8 cellular contexts compared by ENCODE assay signal in genomic region chr14:21269252-21270046, GRCh38. TPM values are rescaled to one million over a fixed set of nuclear protein-coding genes. Genes with fewer than 3 reads are reported as not detected.
A peak's percentile ranks its signal among the peaks of the same experiment; 100 is the strongest.
DNase-seq lines count a peak whose midpoint lies in the region; ATAC-seq and TF ChIP-seq lines count a peak whose summit lies in the region.

Gene HNRNPC (minus strand): TSS chr14:21269442. CDS start chr14:21234193, 35,249 bp downstream.

- CTCF ChIA-PET in PC-3 (lab: Charles Lee), result no interaction called here

- H3K36me3 ChIP-seq in PC-3 (ENCODE audit: low read depth, low read length), result peaks cover 40% of the 10 kb centered on the region

- intact Hi-C loops in PC-3 (cut with micrococcal nuclease), result loop anchor here (10.0 kb wide), 1 partner anchor 115 kb away; the partner anchor contains the start of gene SUPT16H

- no peak for TF ChIP-seq EP300 in Ishikawa (IDR thresholded peaks at IDR 0.05; ENCODE audit: borderline replicate concordance)

- DNase-seq in DMS114 treated with DMSO at 0.1 percent for 48 hours (lab: John Stamatoyannopoulos, UW; ENCODE audit: unreplicated experiment) (peak; percentile 98), PC-3 (peak; percentile 100), activated T-cell treated with anti-CD3 and anti-CD28 coated beads for 48 hours (ENCODE audit: low read depth) (peak; percentile 100), epithelial cell of esophagus (ENCODE audit: low read depth) (peak; percentile 100)
- peak; percentile 100 for DNase-seq in stimulated activated CD8-positive, alpha-beta memory T cell treated with anti-CD3 and anti-CD28 coated beads, Interleukin-4, amount 100 ng/mL, for 1 hour (ENCODE audit: low read depth in 2 of 2, low spot score in 1 of 2)

- no TSS peak for BruUV-seq in PC-3 (replicated peaks; lab: Mats Ljungman, UMichigan)

- H2AFZ ChIP-seq in PC-3 (ENCODE audit: low read length), result peak within 1 kb of the TSS; percentile 94

- H3K4me3 ChIP-seq in PC-3 (ENCODE audit: low read length) (peak within 1 kb of the TSS; percentile 97), epithelial cell of esophagus (ENCODE audit: low read length) (peak within 1 kb of the TSS; percentile 76), mononuclear cell (ENCODE audit: low read length) (peak within 1 kb of the TSS; percentile 100)

- H3K27me3 ChIP-seq in PC-3 (ENCODE audit: low read length) (no peaks in the 10 kb centered on the region), mononuclear cell (ENCODE audit: insufficient read depth, low read length) (no peaks in the 10 kb centered on the region)

- peak within 1 kb of the TSS; percentile 94 for H3K4me2 ChIP-seq in PC-3 (ENCODE audit: low read length)

- peak; percentile 91 for ATAC-seq in GM21576 (IDR thresholded peaks at IDR 0.05; ENCODE audit: unreplicated experiment)
- ATAC-seq in PC-3, result peak; percentile 95

- no peaks in the 10 kb centered on the region for H3K9me3 ChIP-seq in PC-3 (ENCODE audit: low read length)
- H3K9me3 ChIP-seq in mononuclear cell (ENCODE audit: low read depth, low read length), result no peaks in the 10 kb centered on the region

- peaks cover 25% of the 10 kb centered on the region for H3F3A ChIP-seq in PC-3 (ENCODE audit: low read length, unreplicated experiment)

- TF ChIP-seq CTCF in PC-3 (conservative IDR thresholded peaks at IDR 0.05; ENCODE audit: low read depth, low read length), result no peak
- no peak for TF ChIP-seq CTCF in epithelial cell of esophagus (IDR thresholded peaks at IDR 0.05; ENCODE audit: insufficient read depth, low read depth, low read length, missing control alignments)

- no peak for TF ChIP-seq RAD21 in Ishikawa (IDR thresholded peaks at IDR 0.05; ENCODE audit: low read depth)

- peak within 1 kb of the TSS; percentile 98 for H3K9ac ChIP-seq in PC-3 (ENCODE audit: low read length)

- peaks cover 45% of the 10 kb centered on the region for H4K20me1 ChIP-seq in PC-3 (ENCODE audit: low read length)

- peaks cover 49% of the 10 kb centered on the region for H3K79me2 ChIP-seq in PC-3 (ENCODE audit: low read length)

- no peaks in the 10 kb centered on the region for H3K9me2 ChIP-seq in PC-3 (replicated peaks; ENCODE audit: low read length)

- POLR2A ChIA-PET in PC-3 (lab: Charles Lee; ENCODE audit: unreplicated experiment), result no interaction called here

- H3K4me1 ChIP-seq in PC-3 (ENCODE audit: insufficient read depth, low read length) (peaks cover 28% of the 10 kb centered on the region), mononuclear cell (ENCODE audit: insufficient read depth, low read length) (peaks cover 47% of the 10 kb centered on the region)

- H3K27ac ChIP-seq in PC-3 (ENCODE audit: low read length), result peak within 1 kb of the TSS; percentile 51

TF ChIP-seq in Ishikawa, 13 proteins besides CTCF, POLR2A, EP300 and RAD21:
- TF ChIP-seq CREB1 (IDR thresholded peaks at IDR 0.05; ENCODE audit: low read depth), result peak; percentile 70
- no peak for TF ChIP-seq TCF12 (IDR thresholded peaks at IDR 0.05; ENCODE audit: low read depth)
- peak; percentile 91 for TF ChIP-seq YY1 (IDR thresholded peaks at IDR 0.05; ENCODE audit: low read depth)
- TF ChIP-seq CEBPB (IDR thresholded peaks at IDR 0.05), result peak; percentile 72
- peak; percentile 70 for TF ChIP-seq EGR1 (IDR thresholded peaks at IDR 0.05)
- no peak for TF ChIP-seq TEAD4 (IDR thresholded peaks at IDR 0.05)
- peak; percentile 91 for TF ChIP-seq TAF1 (IDR thresholded peaks at IDR 0.05; ENCODE audit: low read depth)
TF ChIP-seq in Ishikawa: peak in this region for 5.

RNA-seq across cellular contexts. Expression of gene HNRNPC, which starts in this region (rescaled TPM):
- total RNA-seq in PC-3 (2014; rRNA removed) (682 and 772 TPM in 2 replicates), mononuclear cell (1,082 TPM)

Comparison
In these comparisons a context has a peak if more than half of its experiments do, and no peak if none do; other contexts are left out.
1. Peak in every context shown above with its lines: DNase-seq, ATAC-seq, H3K4me3 ChIP-seq and H3K27ac ChIP-seq.